1 cellular context compared by ENCODE assay signal in genomic region chr4:158050942-158051341, GRCh38.
TF ChIP-seq lines count a peak whose summit lies in the region.

No MANE protein-coding gene starts in this region.

TF ChIP-seq in IMR-90, 13 proteins besides CTCF, POLR2A, EP300 and RAD21 (continued from another document):
- TF ChIP-seq ELK1 (IDR thresholded peaks at IDR 0.05; ENCODE audit: borderline replicate concordance, low read depth, low read length) (no peak), MAZ (IDR thresholded peaks at IDR 0.05; ENCODE audit: borderline replicate concordance, low read depth, low read length) (no peak), CEBPB (IDR thresholded peaks at IDR 0.05; ENCODE audit: low read depth, low read length) (no peak), MXI1 (IDR thresholded peaks at IDR 0.05; ENCODE audit: borderline replicate concordance, low read depth, low read length) (no peak), USF2 (IDR thresholded peaks at IDR 0.05; ENCODE audit: low read depth, low read length) (no peak), BHLHE40 (IDR thresholded peaks at IDR 0.05; ENCODE audit: low read depth, low read length) (no peak), CHD1 (IDR thresholded peaks at IDR 0.05; ENCODE audit: low read depth, low read length) (no peak), NFE2L2 (IDR thresholded peaks at IDR 0.05; ENCODE audit: low read depth, low read length) (no peak), SMC3 (IDR thresholded peaks at IDR 0.05; ENCODE audit: low read depth, low read length) (no peak)
